ENCODE assay signal across 11 cellular contexts in genomic region chr3:73614385-73614784, GRCh38. TPM values are rescaled to one million over a fixed set of nuclear protein-coding genes. Genes with fewer than 3 reads are reported as not detected.
DNase-seq lines count a peak whose midpoint lies in the region; ATAC-seq, FAIRE-seq and TF ChIP-seq lines count a peak whose summit lies in the region.
"Had no signal": no experiment of that assay in that cellular context is flagged by ENCODE, and none has a peak within 500 bp of the region (broad histone marks: within the 10 kb centered on the region; RNA-seq: fewer than 3 reads in every experiment).

No MANE protein-coding gene starts in this region.

- no peaks in the 10 kb centered on the region for H3K36me3 Mint-ChIP-seq in activated naive CD4-positive, alpha-beta T cell treated with anti-CD3 and anti-CD28 coated beads, Interleukin-2, amount 50 U/mL, for 72 hours
- H3K36me3 Mint-ChIP-seq: T-cell had no signal

- intact Hi-C loops in HepG2 (cut with micrococcal nuclease; ENCODE audit: unreplicated experiment) (no loop called here), tibial artery (cut with DNase I; ENCODE audit: low total_unique reads) (no loop called here)

- H3K9ac ChIP-seq in HepG2 (ENCODE audit: insufficient read depth, low read depth, low read length) = no peak overlapping the region

- 7% methylated on average over 3 of the region's 3 CpGs for WGBS in HepG2 (ENCODE audit: low lambda C conversion rate)

- TF ChIP-seq CTCF in coronary artery (IDR thresholded peaks at IDR 0.05) = no peak
- TF ChIP-seq CTCF in HepG2 (CRISPR knock-in tag; IDR thresholded peaks at IDR 0.05) = no peak
- peak; percentile 13 to 19 for TF ChIP-seq CTCF in tibial artery (IDR thresholded peaks at IDR 0.05)

- H3K4me2 ChIP-seq in HepG2 (ENCODE audit: low read depth, low read length) = no peak overlapping the region

- no peak for TF ChIP-seq EP300 in HepG2 (IDR thresholded peaks at IDR 0.05; ENCODE audit: low read depth in 2 of 2, low read length in 2 of 2)
- no peak for TF ChIP-seq EP300 in HepG2 (CRISPR knock-in tag; IDR thresholded peaks at IDR 0.05; ENCODE audit: borderline replicate concordance)

- ATAC-seq in HepG2 = peak; percentile 64
- no peak for ATAC-seq in activated naive CD4-positive, alpha-beta T cell treated with anti-CD3 and anti-CD28 coated beads, Interleukin-2, amount 50 U/mL, for 72 hours
- ATAC-seq: T-cell had no signal

- peak overlapping the region in 1 of 2 donors; percentile 59 for H3K27ac ChIP-seq in coronary artery
- H3K27ac ChIP-seq in HepG2 (ENCODE audit: extremely low read length, insufficient read depth, low read length) = no peak overlapping the region
- peak overlapping the region; percentile 48 to 56 for H3K27ac ChIP-seq in tibial artery
- H3K27ac ChIP-seq in SJCRH30 = no peak overlapping the region
- H3K27ac ChIP-seq: neutrophil had no signal

- H3K27me3 ChIP-seq in HepG2 (ENCODE audit: control insufficient read depth in 1 of 2, insufficient read depth in 2 of 2, low read length in 2 of 2) = no peaks in the 10 kb centered on the region
- no peaks in the 10 kb centered on the region for H3K27me3 ChIP-seq in tibial artery
- H3K27me3 ChIP-seq in SJCRH30 = no peaks in the 10 kb centered on the region
- H3K27me3 ChIP-seq: neutrophil had no signal

- FAIRE-seq in HepG2 (lab: Jason Lieb, UNC) = no peak

- no peak for TF ChIP-seq RAD21 in HepG2 (CRISPR knock-in tag; IDR thresholded peaks at IDR 0.05)

- no peaks in the 10 kb centered on the region for H3K9me3 ChIP-seq in HepG2 (ENCODE audit: low read length)
- H3K9me3 ChIP-seq in tibial artery = no peaks in the 10 kb centered on the region
- H3K9me3 ChIP-seq in SJCRH30 (replicated peaks) = no peaks in the 10 kb centered on the region
- H3K9me3 ChIP-seq: neutrophil had no signal

- H2AFZ ChIP-seq in HepG2 (ENCODE audit: low read length) = no peak overlapping the region

- BruUV-seq in HepG2 (replicated peaks; lab: Mats Ljungman, UMichigan) = no TSS peak

- POLR2A ChIA-PET in HepG2 (lab: Yijun Ruan, JAX) = no interaction called here

- H3K4me3 ChIP-seq in coronary artery = peak overlapping the region; percentile 21
- H3K4me3 ChIP-seq in HepG2 (replicated peaks in 1 of 3; ENCODE audit: insufficient read depth in 1 of 3, low read depth in 2 of 3, low read length in 3 of 3) = no peak overlapping the region
- H3K4me3 ChIP-seq in tibial artery = no peak overlapping the region
- H3K4me3 ChIP-seq in SJCRH30 = no peak overlapping the region

- peaks cover 0 to 7% of the 10 kb centered on the region in 2 donors for H3K9me3 Mint-ChIP-seq in activated naive CD4-positive, alpha-beta T cell treated with anti-CD3 and anti-CD28 coated beads, Interleukin-2, amount 50 U/mL, for 72 hours
- H3K9me3 Mint-ChIP-seq: T-cell had no signal

- H3K79me2 ChIP-seq in HepG2 (ENCODE audit: insufficient read depth, low read length) = no peaks in the 10 kb centered on the region

- peak; percentile 15 for DNase-seq in NCI-H526 treated with DMSO at 0.1 percent for 48 hours (lab: John Stamatoyannopoulos, UW)
- no peak for DNase-seq in coronary artery (ENCODE audit: low spot score)
- DNase-seq in HepG2 (ENCODE audit: low spot score) = no peak
- peak in 1 of 2 donors; percentile 55 for DNase-seq in tibial artery
- no peak for DNase-seq in cerebellar nuclear complex (lab: John Stamatoyannopoulos, UW)
- no peak for DNase-seq in activated naive CD4-positive, alpha-beta T cell treated with anti-CD3 and anti-CD28 coated beads, Interleukin-2, amount 50 U/mL, for 72 hours (ENCODE audit: low spot score in 2 of 2)
- no peak for DNase-seq in SJCRH30
- DNase-seq: caudate nucleus, T-cell had no signal

- TF ChIP-seq POLR2A in HepG2 (IDR thresholded peaks at IDR 0.05; ENCODE audit: insufficient read depth in 1 of 2, low read depth in 2 of 2, low read length in 2 of 2) = no peak

- no peaks in the 10 kb centered on the region for H4K20me1 ChIP-seq in HepG2 (ENCODE audit: insufficient read depth, low read length)

- H3K36me3 ChIP-seq in HepG2 (replicated peaks in 1 of 2; ENCODE audit: control insufficient read depth in 1 of 2, insufficient read depth in 2 of 2, low read length in 2 of 2) (no peaks in the 10 kb centered on the region), tibial artery (no peaks in the 10 kb centered on the region), SJCRH30 (no peaks in the 10 kb centered on the region)
- H3K36me3 ChIP-seq: neutrophil had no signal

- CTCF ChIA-PET in HepG2 (lab: Yijun Ruan, JAX; ENCODE audit: low intra/inter-chr PET ratio, low total read pairs) = no interaction called here

- no peak overlapping the region for H3K27ac Mint-ChIP-seq in activated naive CD4-positive, alpha-beta T cell treated with anti-CD3 and anti-CD28 coated beads, Interleukin-2, amount 50 U/mL, for 72 hours
- H3K27ac Mint-ChIP-seq: T-cell had no signal

- in situ Hi-C loops in HepG2 (cut with HindIII; ENCODE audit: extremely low pct_ligation_motif_present, low pct_unique_long_range_greater_than_20kb) = no loop called here

- H3K4me1 ChIP-seq in HepG2 (ENCODE audit: insufficient read depth, low read length) (no peaks in the 10 kb centered on the region), tibial artery (peaks cover 0 to 100% (median 36%) of the 10 kb centered on the region in 4 donors), SJCRH30 (no peaks in the 10 kb centered on the region)

TF ChIP-seq in HepG2, 621 proteins besides CTCF, POLR2A, EP300 and RAD21 (continues in another document):
- TF ChIP-seq ZFP36L2 (CRISPR knock-in tag; IDR thresholded peaks at IDR 0.05) (no peak), FOXA3 (CRISPR knock-in tag; IDR thresholded peaks at IDR 0.05) (no peak), ZNF326 (CRISPR knock-in tag; IDR thresholded peaks at IDR 0.05; ENCODE audit: borderline replicate concordance) (no peak), BCLAF1 (IDR thresholded peaks at IDR 0.05) (no peak), STAG1 (CRISPR knock-in tag; IDR thresholded peaks at IDR 0.05) (no peak)
- TF ChIP-seq, protein P1, sequence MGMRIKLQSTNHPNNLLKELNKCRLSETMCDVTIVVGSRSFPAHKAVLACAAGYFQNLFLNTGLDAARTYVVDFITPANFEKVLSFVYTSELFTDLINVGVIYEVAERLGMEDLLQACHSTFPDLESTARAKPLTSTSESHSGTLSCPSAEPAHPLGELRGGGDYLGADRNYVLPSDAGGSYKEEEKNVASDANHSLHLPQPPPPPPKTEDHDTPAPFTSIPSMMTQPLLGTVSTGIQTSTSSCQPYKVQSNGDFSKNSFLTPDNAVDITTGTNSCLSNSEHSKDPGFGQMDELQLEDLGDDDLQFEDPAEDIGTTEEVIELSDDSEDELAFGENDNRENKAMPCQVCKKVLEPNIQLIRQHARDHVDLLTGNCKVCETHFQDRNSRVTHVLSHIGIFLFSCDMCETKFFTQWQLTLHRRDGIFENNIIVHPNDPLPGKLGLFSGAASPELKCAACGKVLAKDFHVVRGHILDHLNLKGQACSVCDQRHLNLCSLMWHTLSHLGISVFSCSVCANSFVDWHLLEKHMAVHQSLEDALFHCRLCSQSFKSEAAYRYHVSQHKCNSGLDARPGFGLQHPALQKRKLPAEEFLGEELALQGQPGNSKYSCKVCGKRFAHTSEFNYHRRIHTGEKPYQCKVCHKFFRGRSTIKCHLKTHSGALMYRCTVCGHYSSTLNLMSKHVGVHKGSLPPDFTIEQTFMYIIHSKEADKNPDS (CRISPR knock-in tag; IDR thresholded peaks at IDR 0.05) = no peak

RNA-seq across cellular contexts. Expression of gene PDZRN3, which starts 10.4 kb away (rescaled TPM):
- total RNA-seq in HepG2 (2016; rRNA removed; fragmentation: Illumina TruSeq; extraction: Trizol) = not detected in 2 replicates
- not detected in 2 replicates for total RNA-seq in HepG2 (2016; cell fraction: cytosol; rRNA removed; fragmentation: Illumina TruSeq; extraction: Trizol; ENCODE audit: low read depth)
- not detected in 2 replicates for total RNA-seq in HepG2 (2016; cell fraction: insoluble cytoplasmic fraction; rRNA removed; fragmentation: Illumina TruSeq; extraction: Trizol)
- total RNA-seq in HepG2 (2016; cell fraction: membrane; rRNA removed; fragmentation: Illumina TruSeq; extraction: Trizol) = not detected in 2 replicates
- total RNA-seq in HepG2 (2016; cell fraction: nucleus; rRNA removed; fragmentation: Illumina TruSeq; extraction: Trizol) = not detected in 2 replicates
- polyA plus RNA-seq in HepG2 (2011; rRNA removed) = not detected in 2 replicates
- polyA plus RNA-seq in HepG2 (2011; cell fraction: cytosol; rRNA removed) = not detected in 2 replicates
- polyA plus RNA-seq in HepG2 (2011; cell fraction: nucleus; rRNA removed) = not detected in 2 replicates
- polyA plus RNA-seq in HepG2 (2012) = not detected in 2 replicates
- polyA plus RNA-seq in HepG2 (2016; cell fraction: cytosol; fragmentation: Illumina TruSeq; extraction: Trizol; ENCODE audit: low read depth) = not detected in 2 replicates
- polyA plus RNA-seq in HepG2 (2016; cell fraction: insoluble cytoplasmic fraction; fragmentation: Illumina TruSeq; extraction: Trizol; ENCODE audit: low read depth) = not detected in 2 replicates
- not detected in 2 replicates for polyA plus RNA-seq in HepG2 (2016; cell fraction: membrane; fragmentation: Illumina TruSeq; extraction: Trizol; ENCODE audit: low read depth)
- not detected in 2 replicates for polyA plus RNA-seq in HepG2 (2016; cell fraction: nucleus; fragmentation: Illumina TruSeq; extraction: Trizol; ENCODE audit: insufficient read depth, low read depth)
- polyA minus RNA-seq in HepG2 (2011; rRNA and poly(A)+ RNA removed; ENCODE audit: low replicate concordance) = not detected in 2 replicates
- polyA minus RNA-seq in HepG2 (2011; cell fraction: cytosol; rRNA and poly(A)+ RNA removed) = not detected in 2 replicates
- not detected in 2 replicates for polyA minus RNA-seq in HepG2 (2011; cell fraction: nucleus; rRNA and poly(A)+ RNA removed)
- not detected for total RNA-seq in activated naive CD4-positive, alpha-beta T cell treated with anti-CD3 and anti-CD28 coated beads, Interleukin-2, amount 50 U/mL, for 72 hours
- total RNA-seq in SJCRH30 (2014; rRNA removed; shearing (Covaris generic)) = 27.3 and 29.5 TPM in 2 replicates
- total RNA-seq: activated CD8-positive, alpha-beta memory T cell treated with anti-CD3 and anti-CD28 coated beads for 36 hours had no signal

Comparison
In these comparisons a context has a peak if more than half of its experiments do, and no peak if none do; other contexts are left out.
1. H3K27ac ChIP-seq: peak in tibial artery (2 of 2); none in HepG2 (single experiment) and SJCRH30 (single experiment).
2. CTCF ChIP-seq: peak in tibial artery (2 of 2); none in coronary artery (single experiment) and HepG2 (single experiment).
3. RNA of gene PDZRN3, which starts 10.4 kb away (total RNA-seq): 27.3 to 29.5 TPM in SJCRH30; not detected in HepG2 and not detected in activated naive CD4-positive, alpha-beta T cell treated with anti-CD3 and anti-CD28 coated beads, Interleukin-2, amount 50 U/mL, for 72 hours; every median in the first group is over 10 times any median in the second.